Comparison of ENCODE assay signal across 19 cellular contexts in the genomic region with DNA sequence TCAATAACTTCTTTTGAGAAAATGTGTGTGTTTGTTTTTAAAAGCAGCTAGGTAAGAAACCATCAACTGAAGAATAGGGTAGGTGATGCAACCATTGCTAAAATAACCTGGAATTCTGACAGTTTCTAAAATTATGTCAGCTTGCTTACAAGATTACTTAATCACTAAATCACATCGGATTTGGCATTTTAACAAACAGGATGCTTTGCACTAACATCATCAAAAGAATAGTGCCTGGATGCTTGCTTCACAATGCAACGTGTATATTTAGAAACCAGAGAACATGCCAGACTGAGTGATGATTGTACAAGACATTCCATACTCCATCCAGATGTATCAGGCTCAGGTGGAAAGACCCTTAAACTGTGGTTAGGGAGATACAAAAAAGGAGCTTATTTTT. TPM values are rescaled to one million over a fixed set of nuclear protein-coding genes. Genes with fewer than 3 reads are reported as not detected.
DNase-seq lines count a peak whose midpoint lies in the region; ATAC-seq, FAIRE-seq and TF ChIP-seq lines count a peak whose summit lies in the region.
"Had no signal": no experiment of that assay in that cellular context is flagged by ENCODE, and none has a peak within 500 bp of the region (broad histone marks: within the 10 kb centered on the region; RNA-seq: fewer than 3 reads in every experiment).

No MANE protein-coding gene starts in this region.

- TF ChIP-seq CTCF in DND-41 (IDR thresholded peaks at IDR 0.05; ENCODE audit: borderline replicate concordance, extremely low read depth, low read length, poor library complexity, severe bottlenecking) = no peak
- TF ChIP-seq CTCF in H1 (IDR thresholded peaks at IDR 0.05; ENCODE audit: control extremely low read depth in 1 of 3, insufficient read depth in 1 of 3, low read depth in 1 of 3, low read length in 3 of 3) = no peak

- no peak overlapping the region for H4K5ac ChIP-seq in H1 (ENCODE audit: insufficient read length, low read depth, low read length)

- no peak overlapping the region for H2AK5ac ChIP-seq in H1 (ENCODE audit: low read depth, low read length)

- no peak overlapping the region for H3K14ac ChIP-seq in H1 (ENCODE audit: insufficient read length)

- no peaks in the 10 kb centered on the region for H3K23me2 ChIP-seq in H1 (ENCODE audit: low read depth, low read length)

- H3K27ac ChIP-seq in DND-41 (ENCODE audit: low read length) (peak overlapping the region; percentile 28; the same call in 1 of the 2 replicates), H1 (ENCODE audit: low read depth, low read length) (no peak overlapping the region), SJCRH30 (no peak overlapping the region)
- H3K27ac ChIP-seq: body of pancreas, dorsolateral prefrontal cortex, thoracic aorta had no signal

- H2AFZ ChIP-seq in DND-41 (ENCODE audit: low read depth, low read length) = no peak overlapping the region
- H2AFZ ChIP-seq in H1 (ENCODE audit: low read length) = no peak overlapping the region

- no peak overlapping the region for H2BK20ac ChIP-seq in H1 (ENCODE audit: low read length)

- no peak overlapping the region for H3K56ac ChIP-seq in H1 (replicated peaks; ENCODE audit: insufficient read length, low read depth, low read length)

- FAIRE-seq in H1 (lab: Jason Lieb, UNC) = peak; percentile 13
- FAIRE-seq: small intestine had no signal

- H4K8ac ChIP-seq in H1 (ENCODE audit: extremely low read depth, insufficient read depth, low read length) = no peak overlapping the region

- no peak for TF ChIP-seq RAD21 in H1 (IDR thresholded peaks at IDR 0.05 in 1 of 2, conservative IDR thresholded peaks at IDR 0.05 in 1 of 2; ENCODE audit: low read depth in 2 of 2, low read length in 2 of 2)

- H2BK12ac ChIP-seq in H1 (ENCODE audit: low read depth, low read length) = no peak overlapping the region

- H2BK120ac ChIP-seq in H1 (replicated peaks; ENCODE audit: low read depth, low read length) = no peak overlapping the region

- no peak overlapping the region for H3K4ac ChIP-seq in H1 (replicated peaks; ENCODE audit: insufficient read length, low read depth, low read length)

- in situ Hi-C loops in ACHN (cut with HindIII; ENCODE audit: low pct_ligation_motif_present, low pct_unique_long_range_greater_than_20kb, low sequenced_read_pairs) = no loop called here

- ATAC-seq in DND-41 (ENCODE audit: insufficient read depth, low read depth) (no peak), esophagus mucosa (no peak)
- ATAC-seq: activated T-cell treated with anti-CD3 and anti-CD28 coated beads, Interleukin-2, amount 50 U/mL, for 4 hours; body of pancreas; left lobe of liver; T-cell had no signal

- POLR2A ChIA-PET in H1 (lab: Charles Lee; ENCODE audit: partially characterized antibody) = interaction anchor here (1.3 kb wide), 1 partner anchor 9 kb away, joined by 4 read pairs; no protein-coding TSS in a partner anchor

- H4K20me1 ChIP-seq in DND-41 (ENCODE audit: insufficient read depth, low read length) (no peaks in the 10 kb centered on the region), H1 (replicated peaks in 1 of 2; ENCODE audit: control insufficient read depth in 1 of 2, insufficient read depth in 2 of 2, low read length in 2 of 2) (no peaks in the 10 kb centered on the region)

- H3K9ac ChIP-seq in DND-41 (ENCODE audit: low read depth, low read length) (no peak overlapping the region), H1 (replicated peaks in 1 of 4; ENCODE audit: extremely low read depth in 1 of 4, low read depth in 3 of 4, low read length in 3 of 4) (peak overlapping the region in 1 of 4 experiments; percentile 34; a peak in 1 of 7 replicates)

- H3K4me3 ChIP-seq in DND-41 (ENCODE audit: low read depth in 1 of 2, low read length in 2 of 2) (no peak overlapping the region), H1 (ENCODE audit: extremely low read depth in 1 of 4, insufficient read depth in 2 of 4, low read depth in 3 of 4, low read length in 4 of 4) (no peak overlapping the region), SJCRH30 (no peak overlapping the region)
- H3K4me3 ChIP-seq: body of pancreas, thoracic aorta had no signal

- no peaks in the 10 kb centered on the region for H3K36me3 ChIP-seq in DND-41 (ENCODE audit: insufficient read depth, low read length)
- H3K36me3 ChIP-seq in H1 (ENCODE audit: control insufficient read depth in 2 of 4, insufficient read depth in 4 of 4, low read length in 3 of 4) = no peaks in the 10 kb centered on the region
- H3K36me3 ChIP-seq in SJCRH30 = no peaks in the 10 kb centered on the region
- H3K36me3 ChIP-seq: thoracic aorta had no signal

- H3K27me3 ChIP-seq in DND-41 (ENCODE audit: insufficient read depth, low read length, poor library complexity) (no peaks in the 10 kb centered on the region), H1 (replicated peaks in 1 of 4; ENCODE audit: control insufficient read depth in 3 of 4, extremely low read depth in 1 of 4, insufficient read depth in 3 of 4, low read length in 3 of 4) (no peaks in the 10 kb centered on the region), SJCRH30 (no peaks in the 10 kb centered on the region)
- H3K27me3 ChIP-seq: body of pancreas, dorsolateral prefrontal cortex had no signal

- H3K23ac ChIP-seq in H1 (ENCODE audit: insufficient read length) = no peak overlapping the region

- H3K79me2 ChIP-seq in DND-41 (ENCODE audit: insufficient read depth, low read length) (peaks cover 3% of the 10 kb centered on the region; the same call in 1 of the 2 replicates), H1 (ENCODE audit: control insufficient read depth in 1 of 2, insufficient read depth in 2 of 2, low read length in 2 of 2) (0 out of 4 replicates have a peak, but pooled peaks cover 0 to 13% of the 10 kb centered on the region in 2 experiments)

- H3K4me2 ChIP-seq in DND-41 (ENCODE audit: insufficient read depth, low read length) (no peak overlapping the region), H1 (ENCODE audit: insufficient read depth in 1 of 2, low read depth in 2 of 2, low read length in 2 of 2) (no peak overlapping the region)

- no peak overlapping the region for H2BK5ac ChIP-seq in H1 (ENCODE audit: low read depth, low read length)

- H3K9me3 ChIP-seq in DND-41 (ENCODE audit: insufficient read depth, low read length, severe bottlenecking) = no peaks in the 10 kb centered on the region
- H3K9me3 ChIP-seq in H1 (ENCODE audit: insufficient read depth in 2 of 2, low read depth in 1 of 2, low read length in 1 of 2) = no peaks in the 10 kb centered on the region
- H3K9me3 ChIP-seq in SJCRH30 (replicated peaks) = no peaks in the 10 kb centered on the region
- H3K9me3 ChIP-seq: body of pancreas, thoracic aorta had no signal

- no peak for TF ChIP-seq EP300 in H1 (IDR thresholded peaks at IDR 0.05; ENCODE audit: borderline replicate concordance in 1 of 2, low read depth in 2 of 2, low read length in 2 of 2)

- H3K79me1 ChIP-seq in H1 (ENCODE audit: low read depth, low read length) = 0 out of 2 replicates have a peak, but pooled peaks cover 2% of the 10 kb centered on the region

- WGBS in H1 (ENCODE audit: extremely low coverage in 1 of 2, insufficient coverage in 1 of 2, insufficient read length in 1 of 2, insufficient replicate concordance in 2 of 2, low coverage in 1 of 2, low lambda C conversion rate in 2 of 2, missing lambda C conversion rate in 1 of 2), 2 experiments = 79% methylated on average over 2 of the region's 2 CpGs; no CpG with 5 or more reads in 1 of the 2 experiments

- DNase-seq in DND-41 = no peak
- DNase-seq in NCI-H2029 (lab: John Stamatoyannopoulos, UW) = peak; percentile 53
- no peak for DNase-seq in H1 (ENCODE audit: low read depth in 1 of 2, low spot score in 2 of 2)
- peak; percentile 65 for DNase-seq in iris pigment epithelial cell (ENCODE audit: low read depth)
- DNase-seq in ACHN = no peak
- no peak for DNase-seq in SJCRH30
- no peak for DNase-seq in activated CD8-positive, alpha-beta memory T cell treated with anti-CD3 and anti-CD28 coated beads, Interleukin-2, amount 50 U/mL, for 4 hours
- DNase-seq: activated CD4-positive, alpha-beta memory T cell treated with anti-CD3 and anti-CD28 coated beads for 36 hours; activated T-cell treated with anti-CD3 and anti-CD28 coated beads, Interleukin-2, amount 50 U/mL, for 4 hours; body of pancreas; dorsolateral prefrontal cortex; GF-D8; GOT3; IMR-90; small intestine; T-cell had no signal

- no peak overlapping the region for H2BK15ac ChIP-seq in H1 (ENCODE audit: low read length)

- CTCF ChIA-PET in H1 (lab: Charles Lee; ENCODE audit: partially characterized antibody) = interaction anchor here (0.9 to 3.2 kb wide), 4 partner anchors 15 to 416 kb away, joined by 3 to 18 read pairs (median 6); no protein-coding TSS in a partner anchor

- no peak for TF ChIP-seq POLR2A in H1 (IDR thresholded peaks at IDR 0.05; ENCODE audit: control extremely low read depth in 1 of 2, low read depth in 2 of 2, low read length in 2 of 2)

- no peak overlapping the region for H3K18ac ChIP-seq in H1 (ENCODE audit: extremely low read depth, low read length)

- peaks cover 76% of the 10 kb centered on the region for H3K4me1 ChIP-seq in DND-41 (ENCODE audit: insufficient read depth, low read length)
- H3K4me1 ChIP-seq in H1 (replicated peaks in 1 of 4; ENCODE audit: control insufficient read depth in 3 of 4, insufficient read depth in 4 of 4, low read length in 3 of 4) = peaks cover 2 to 29% (median 6%) of the 10 kb centered on the region in 4 experiments
- H3K4me1 ChIP-seq in SJCRH30 = peaks cover 7% of the 10 kb centered on the region; the same call in 1 of the 2 replicates

- no peak overlapping the region for H4K91ac ChIP-seq in H1 (replicated peaks; ENCODE audit: insufficient read length, low read length)

TF ChIP-seq in H1, 55 proteins besides CTCF, POLR2A, EP300 and RAD21 (continues in another document):
- TF ChIP-seq SIN3A (conservative IDR thresholded peaks at IDR 0.05 in 1 of 2, IDR thresholded peaks at IDR 0.05 in 1 of 2; ENCODE audit: low read depth in 1 of 2, low read length in 2 of 2) (no peak), SIX5 (IDR thresholded peaks at IDR 0.05; ENCODE audit: low read depth, low read length) (no peak), EGR1 (IDR thresholded peaks at IDR 0.05; ENCODE audit: borderline replicate concordance, low read depth, low read length) (no peak), TCF12 (IDR thresholded peaks at IDR 0.05; ENCODE audit: low read depth, low read length) (no peak), RXRA (IDR thresholded peaks at IDR 0.05; ENCODE audit: insufficient read depth, low read depth, low read length) (no peak), RNF2 (IDR thresholded peaks at IDR 0.05; ENCODE audit: borderline replicate concordance, low read depth, low read length, missing control alignments, poor library complexity, severe bottlenecking) (no peak)

RNA-seq across cellular contexts. Expression of a gene that starts 43.9 kb away (rescaled TPM):
- total RNA-seq in H1 (2021; fragmentation: NEBNext Ultra II Directional; extraction: Animal tissue kit (Norgen Biotek cat#: 25700)) = 67.7 and 67.8 TPM in 2 replicates
- 30.4 and 32.5 TPM in 2 replicates for polyA plus RNA-seq in H1 (2011; rRNA removed)
- polyA plus RNA-seq in H1 (2011; cell fraction: cytosol; rRNA removed) = 30.3 TPM
- polyA plus RNA-seq in H1 (2011; cell fraction: nucleus; rRNA removed) = 27.6 TPM
- polyA plus RNA-seq in H1 (2012, experiment 1 of 2) = 30.7 to 44.4 TPM (median 35.2 TPM) in 4 replicates
- 5.3 TPM for polyA plus RNA-seq in H1 (2012, experiment 2 of 2)
- polyA plus RNA-seq in H1 (2013, experiment 1 of 2) = 63.2 TPM
- polyA plus RNA-seq in H1 (2013, experiment 2 of 2) = 68.4 TPM
- polyA minus RNA-seq in H1 (2011; rRNA and poly(A)+ RNA removed) = 41.9 and 71.9 TPM in 2 replicates
- 33.3 TPM for polyA minus RNA-seq in H1 (2011; cell fraction: cytosol; rRNA and poly(A)+ RNA removed)
- polyA minus RNA-seq in H1 (2011; cell fraction: nucleus; rRNA and poly(A)+ RNA removed) = 83.2 TPM
- 136 and 144 TPM in 2 replicates for total RNA-seq in SJCRH30 (2014; rRNA removed; shearing (Covaris generic))
- 51.3 TPM for total RNA-seq in esophagus mucosa

Comparison
In these comparisons a context has a peak if more than half of its experiments do, and no peak if none do; other contexts are left out.
1. DNase-seq: peak in NCI-H2029 (single experiment) and iris pigment epithelial cell (single experiment); none in DND-41 (single experiment), H1 (0 of 2), ACHN (single experiment), SJCRH30 (0 of 2) and activated CD8-positive, alpha-beta memory T cell treated with anti-CD3 and anti-CD28 coated beads, Interleukin-2, amount 50 U/mL, for 4 hours (single experiment).